Comparison of ENCODE assay signal across 8 cellular contexts in the genomic region with DNA sequence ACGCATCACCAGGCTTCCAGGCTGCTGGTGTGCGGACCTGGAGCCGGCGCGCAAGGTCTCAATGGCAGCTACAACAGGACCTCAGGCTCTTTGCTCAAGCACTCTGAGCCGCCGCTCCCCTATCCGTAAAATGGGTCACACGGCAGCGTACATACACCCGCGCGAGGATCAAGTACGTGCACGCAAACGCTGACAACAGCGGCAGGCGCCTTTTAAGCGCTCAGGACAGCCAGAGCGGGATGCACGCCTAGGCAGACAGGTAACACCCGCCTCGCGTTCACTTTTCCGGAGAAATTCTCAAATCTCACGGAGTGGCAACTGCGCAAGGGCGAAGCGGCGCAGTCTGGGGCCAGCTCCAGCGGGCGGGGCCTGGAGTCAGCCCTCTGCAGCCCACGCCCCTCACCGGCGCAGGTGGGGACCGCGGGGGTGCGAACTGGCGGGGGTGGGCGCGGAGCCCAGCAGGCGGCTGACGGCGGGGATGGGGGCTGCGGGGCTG. TPM values are rescaled to one million over a fixed set of nuclear protein-coding genes. Genes with fewer than 3 reads are reported as not detected.
DNase-seq lines count a peak whose midpoint lies in the region; ATAC-seq lines count a peak whose summit lies in the region.

No MANE protein-coding gene starts in this region.

- H3K36me3 ChIP-seq in mesodermal cell (ENCODE audit: control insufficient read depth, insufficient read depth, low read length), result peaks cover 14% of the 10 kb centered on the region

- WGBS in mesodermal cell (ENCODE audit: insufficient coverage in 2 of 2), 2 experiments, result 1 to 2% methylated on average over 24 to 30 of the region's 45 CpGs

- no peaks in the 10 kb centered on the region for H3K9me3 ChIP-seq in mesodermal cell (ENCODE audit: control insufficient read depth, low read length)

- peak overlapping the region; percentile 73 for H3K4me3 ChIP-seq in mesodermal cell (ENCODE audit: extremely low read depth, insufficient read depth, low read length, poor library complexity, severe bottlenecking)

- H3K27ac ChIP-seq in mesodermal cell (ENCODE audit: low read depth, low read length, severe bottlenecking), result no peak overlapping the region

- H3K4me1 ChIP-seq in mesodermal cell (ENCODE audit: control insufficient read depth, insufficient read depth, low read length, poor library complexity, severe bottlenecking), result no peaks in the 10 kb centered on the region

- peak; percentile 83 for ATAC-seq in HG02938 (IDR thresholded peaks at IDR 0.05; ENCODE audit: unreplicated experiment)

- DNase-seq in NCI-H345 (lab: John Stamatoyannopoulos, UW), result peak; percentile 33
- DNase-seq in NCI-H345 treated with DMSO at 0.1 percent for 48 hours (lab: John Stamatoyannopoulos, UW; ENCODE audit: unreplicated experiment), result no peak
- DNase-seq in NCI-H2171 treated with DMSO at 0.1 percent for 48 hours (lab: John Stamatoyannopoulos, UW), result peak; percentile 63
- DNase-seq in activated CD4-positive, alpha-beta T cell treated with anti-CD3 and anti-CD28 coated beads, Interleukin-2, amount 50 U/mL, for 48 hours, result peak; percentile 75 to 80
- peak; percentile 67 for DNase-seq in ecto neural progenitor cell (ENCODE audit: low spot score)
- peak; percentile 58 for DNase-seq in stimulated activated CD8-positive, alpha-beta memory T cell treated with anti-CD3 and anti-CD28 coated beads, Interleukin-12 subunit alpha, Interleukin-12 subunit beta, amount 100 ng/mL, for 4 hours (ENCODE audit: low read depth)

RNA-seq across cellular contexts. Expression of gene EXOC2, which starts 0.5 kb away (rescaled TPM):
- polyA plus RNA-seq in mesodermal cell (2013, experiment 1 of 2), result 27.2 TPM
- polyA plus RNA-seq in mesodermal cell (2013, experiment 2 of 2), result 24.7 TPM

RNA-seq across cellular contexts. Expression of gene HUS1B, which starts 35.5 kb away (rescaled TPM):
- not detected for polyA plus RNA-seq in mesodermal cell (2013, experiment 1 of 2)
- not detected for polyA plus RNA-seq in mesodermal cell (2013, experiment 2 of 2)
